23 cellular contexts compared by ENCODE assay signal in the genomic region with DNA sequence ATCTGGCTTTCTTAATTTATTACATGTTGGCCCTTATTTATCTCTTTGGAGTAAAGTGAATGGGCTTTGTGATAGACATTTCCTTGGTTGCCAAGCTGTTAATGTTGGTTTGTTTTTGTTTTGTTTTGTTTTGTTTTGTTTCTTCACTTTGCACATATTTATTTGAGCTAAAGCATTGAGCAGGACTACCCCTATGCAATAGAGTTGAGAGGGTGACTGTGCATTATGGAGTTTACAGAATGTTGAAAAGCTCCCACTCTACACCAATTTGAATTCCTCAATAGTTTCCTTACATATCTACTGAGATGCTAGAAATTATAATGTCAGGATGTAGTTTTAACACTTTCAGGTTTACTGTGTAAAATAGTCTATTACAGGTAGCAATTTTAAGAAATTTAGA.
"Had no signal": no experiment of that assay in that cellular context is flagged by ENCODE, and none has a peak within 500 bp of the region (broad histone marks: within the 10 kb centered on the region; RNA-seq: fewer than 3 reads in every experiment).

No MANE protein-coding gene starts in this region.

- DNase-seq: activated CD4-positive, alpha-beta T cell treated with anti-CD3 and anti-CD28 coated beads, Interleukin-2, amount 10 ng/mL, durations not matched to agents 7 days and 5 days; activated gamma-delta T cell treated with Interleukin-2 at 50 U/mL for 16 hours; amygdala; central memory CD4-positive, alpha-beta T cell; foreskin keratinocyte; heart right ventricle; kidney glomerular epithelial cell; left lung; lower lobe of right lung; mesenchymal stem cell; naive thymus-derived CD8-positive, alpha-beta T cell; stimulated activated CD4-positive, alpha-beta T cell treated with anti-CD3 and anti-CD28 coated beads, Interleukin-1b, Interleukin-23, amount 100 ng/mL, for 48 hours; stimulated activated CD4-positive, alpha-beta T cell treated with anti-CD3 and anti-CD28 coated beads, Interleukin-4, amount 100 ng/mL, for 4 hours; stimulated activated CD8-positive, alpha-beta memory T cell treated with anti-CD3 and anti-CD28 coated beads, Interleukin-4, amount 100 ng/mL, for 48 hours; stimulated activated naive B cell treated with anti-CD40 and anti-IgM and Interleukin-4, amounts not matched to agents 10 μg/mL and 1 μg/mL and 100 μg/mL, for 72 hours; T-helper 9 cell had no signal

- H3K27me3 ChIP-seq: breast epithelium, foreskin keratinocyte, heart right ventricle, left lung, right atrium auricular region, tibial nerve had no signal

- H3K4me3 Mint-ChIP-seq: activated CD4-positive, alpha-beta T cell treated with anti-CD3 and anti-CD28 coated beads, Interleukin-2, amount 10 ng/mL, durations not matched to agents 7 days and 5 days; naive thymus-derived CD8-positive, alpha-beta T cell; stimulated activated naive B cell treated with anti-CD40 and anti-IgM and Interleukin-4, amounts not matched to agents 10 μg/mL and 1 μg/mL and 100 μg/mL, for 72 hours had no signal

- H3K27ac ChIP-seq: breast epithelium, foreskin keratinocyte, heart right ventricle, left lung, lower lobe of right lung, right atrium auricular region, tibial nerve, VCaP had no signal

- ATAC-seq: esophagus mucosa; foreskin keratinocyte; heart right ventricle; left lung; lower lobe of right lung; naive thymus-derived CD8-positive, alpha-beta T cell; stimulated activated naive B cell treated with anti-CD40 and anti-IgM and Interleukin-4, amounts not matched to agents 10 μg/mL and 1 μg/mL and 100 μg/mL, for 72 hours had no signal

- FAIRE-seq: TTC549 had no signal

- H3K36me3 Mint-ChIP-seq: naive thymus-derived CD8-positive, alpha-beta T cell; stimulated activated naive B cell treated with anti-CD40 and anti-IgM and Interleukin-4, amounts not matched to agents 10 μg/mL and 1 μg/mL and 100 μg/mL, for 72 hours had no signal

- H3K4me1 ChIP-seq: breast epithelium, foreskin keratinocyte, heart right ventricle, left lung, lower lobe of right lung, right atrium auricular region, tibial nerve had no signal

- H3K9me3 ChIP-seq: breast epithelium, heart right ventricle, left lung, lower lobe of right lung, right atrium auricular region, tibial nerve had no signal

- H3K4me2 ChIP-seq: smooth muscle cell had no signal

- H3K9me3 Mint-ChIP-seq: naive thymus-derived CD8-positive, alpha-beta T cell; stimulated activated naive B cell treated with anti-CD40 and anti-IgM and Interleukin-4, amounts not matched to agents 10 μg/mL and 1 μg/mL and 100 μg/mL, for 72 hours had no signal

- H3K27ac Mint-ChIP-seq: activated CD4-positive, alpha-beta T cell treated with anti-CD3 and anti-CD28 coated beads, Interleukin-2, amount 10 ng/mL, durations not matched to agents 7 days and 5 days; naive thymus-derived CD8-positive, alpha-beta T cell; stimulated activated naive B cell treated with anti-CD40 and anti-IgM and Interleukin-4, amounts not matched to agents 10 μg/mL and 1 μg/mL and 100 μg/mL, for 72 hours had no signal

- H3K27me3 Mint-ChIP-seq: activated CD4-positive, alpha-beta T cell treated with anti-CD3 and anti-CD28 coated beads, Interleukin-2, amount 10 ng/mL, durations not matched to agents 7 days and 5 days; naive thymus-derived CD8-positive, alpha-beta T cell; stimulated activated naive B cell treated with anti-CD40 and anti-IgM and Interleukin-4, amounts not matched to agents 10 μg/mL and 1 μg/mL and 100 μg/mL, for 72 hours had no signal

- H3K36me3 ChIP-seq: breast epithelium, heart right ventricle, left lung, lower lobe of right lung, right atrium auricular region, tibial nerve had no signal

- H3K4me3 ChIP-seq: breast epithelium, heart right ventricle, left lung, lower lobe of right lung, right atrium auricular region, smooth muscle cell, tibial nerve had no signal
